Comparison of ENCODE assay signal across 17 cellular contexts in the genomic region with DNA sequence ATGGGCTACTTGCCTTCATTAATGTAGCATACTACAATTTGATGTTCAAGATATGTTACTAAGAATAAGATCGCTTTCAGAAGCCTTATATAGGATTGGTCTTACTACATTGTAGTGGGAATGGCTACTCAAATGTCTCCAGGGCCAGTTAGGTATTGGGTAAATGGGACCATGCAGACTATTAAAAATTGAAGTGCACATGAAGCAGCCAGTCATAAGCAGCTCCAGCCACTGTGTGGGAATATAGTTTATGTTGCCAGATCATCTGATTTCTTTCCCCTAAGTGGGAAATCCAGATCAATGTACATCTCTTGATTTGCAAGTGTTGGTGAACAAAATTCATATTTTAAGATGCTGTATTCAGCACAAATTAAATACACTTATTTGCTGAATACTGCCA. TPM values are rescaled to one million over a fixed set of nuclear protein-coding genes. Genes with fewer than 3 reads are reported as not detected.
DNase-seq lines count a peak whose midpoint lies in the region; TF ChIP-seq lines count a peak whose summit lies in the region.
"Had no signal": no experiment of that assay in that cellular context is flagged by ENCODE, and none has a peak within 500 bp of the region (broad histone marks: within the 10 kb centered on the region; RNA-seq: fewer than 3 reads in every experiment).

No MANE protein-coding gene starts in this region.

- no peaks in the 10 kb centered on the region for H3K9me3 ChIP-seq in CD8-positive, alpha-beta memory T cell (ENCODE audit: low read length)
- no peaks in the 10 kb centered on the region for H3K9me3 ChIP-seq in Loucy (ENCODE audit: insufficient read depth, low read depth, low read length)
- no peaks in the 10 kb centered on the region for H3K9me3 ChIP-seq in neural cell (ENCODE audit: low read length)
- H3K9me3 ChIP-seq in adrenal gland (replicated peaks in 1 of 3), result no peaks in the 10 kb centered on the region

- peaks cover 95% of the 10 kb centered on the region for H4K20me1 ChIP-seq in Loucy (ENCODE audit: insufficient read depth, low read length, poor library complexity, severe bottlenecking)
- peaks cover 7% of the 10 kb centered on the region for H4K20me1 ChIP-seq in neural cell (ENCODE audit: insufficient read depth)

- H3K4me1 Mint-ChIP-seq in CD8-positive, alpha-beta memory T cell, result peaks cover 87 to 94% (median 88%) of the 10 kb centered on the region in 3 donors
- peaks cover 62% of the 10 kb centered on the region for H3K4me1 Mint-ChIP-seq in activated CD4-positive, alpha-beta T cell treated with anti-CD3 and anti-CD28 coated beads, Interleukin-2, amount 10 ng/mL, durations not matched to agents 24 days and 14 days

- no peak for DNase-seq in CD8-positive, alpha-beta memory T cell
- no peak for DNase-seq in coronary artery (ENCODE audit: low spot score)
- DNase-seq in GM03348 (ENCODE audit: low spot score), result no peak
- DNase-seq in adrenal gland, result no peak
- DNase-seq in NCI-H82 (lab: John Stamatoyannopoulos, UW), result no peak
- DNase-seq in activated CD4-positive, alpha-beta T cell treated with anti-CD3 and anti-CD28 coated beads, Interleukin-2, amount 10 ng/mL, durations not matched to agents 24 days and 14 days, result no peak
- DNase-seq: activated naive CD4-positive, alpha-beta T cell treated with anti-CD3 and anti-CD28 coated beads for 36 hours; brain microvascular endothelial cell; DMS53; hippocampal formation; NCI-H2107; NCI-H526; T-helper 2 cell had no signal

- H3K27ac ChIP-seq in CD8-positive, alpha-beta memory T cell (ENCODE audit: low read depth, low read length), result no peak overlapping the region
- H3K27ac ChIP-seq in coronary artery (no peak overlapping the region), neural cell (ENCODE audit: low read length) (no peak overlapping the region), adrenal gland (no peak overlapping the region)
- H3K27ac ChIP-seq: brain microvascular endothelial cell, skin epidermis had no signal

- H3K36me3 Mint-ChIP-seq in CD8-positive, alpha-beta memory T cell, result peaks cover 0 to 8% (median 0%) of the 10 kb centered on the region in 3 donors
- peaks cover 24% of the 10 kb centered on the region for H3K36me3 Mint-ChIP-seq in activated CD4-positive, alpha-beta T cell treated with anti-CD3 and anti-CD28 coated beads, Interleukin-2, amount 10 ng/mL, durations not matched to agents 24 days and 14 days (ENCODE audit: low read depth)

- CTCF ChIA-PET in CD8-positive, alpha-beta memory T cell (lab: Charles Lee), result no interaction called here

- H3F3A ChIP-seq in Loucy (ENCODE audit: low read depth) (no peaks in the 10 kb centered on the region), neural cell (ENCODE audit: insufficient read depth, low read length, poor library complexity, severe bottlenecking) (peaks cover 5% of the 10 kb centered on the region)

- WGBS in adrenal gland, 4 donors, result 80 to 89% (median 87%) methylated on average over 1 of the region's 1 CpG

- no peak overlapping the region for H3K4me3 ChIP-seq in CD8-positive, alpha-beta memory T cell (ENCODE audit: low read length)
- H3K4me3 ChIP-seq in Loucy (ENCODE audit: low read length, poor library complexity, severe bottlenecking) (peak overlapping the region; percentile 88), coronary artery (peak overlapping the region; percentile 18), neural cell (ENCODE audit: low read length) (peak overlapping the region; percentile 4), adrenal gland (no peak overlapping the region)
- H3K4me3 ChIP-seq: skin epidermis had no signal

- H3K27me3 Mint-ChIP-seq in CD8-positive, alpha-beta memory T cell, result no peaks in the 10 kb centered on the region
- H3K27me3 Mint-ChIP-seq in activated CD4-positive, alpha-beta T cell treated with anti-CD3 and anti-CD28 coated beads, Interleukin-2, amount 10 ng/mL, durations not matched to agents 24 days and 14 days, result no peaks in the 10 kb centered on the region

- no peak for TF ChIP-seq POLR2A in adrenal gland (IDR thresholded peaks at IDR 0.05)

- intact Hi-C loops in adrenal gland (cut with DNase I), result loop anchor here in 1 of 2 donors (10.0 kb wide), 1 partner anchor 330 kb away; no protein-coding TSS in a partner anchor
- intact Hi-C loops in activated CD4-positive, alpha-beta T cell treated with anti-CD3 and anti-CD28 coated beads, Interleukin-2, amount 10 ng/mL, durations not matched to agents 24 days and 14 days (cut with micrococcal nuclease), result loop anchor here (5.0 kb wide), 3 partner anchors 622 to 682 kb away; a partner anchor contains a TSS

- H3K9me2 ChIP-seq in Loucy (replicated peaks; ENCODE audit: low read depth, low read length) (no peaks in the 10 kb centered on the region), neural cell (ENCODE audit: insufficient read depth, low read length) (no peaks in the 10 kb centered on the region)

- H3K9ac ChIP-seq in Loucy (ENCODE audit: low read depth, low read length, poor library complexity, severe bottlenecking) (peak overlapping the region; percentile 93), neural cell (ENCODE audit: low read length) (no peak overlapping the region)

- POLR2A ChIA-PET in CD8-positive, alpha-beta memory T cell (lab: Charles Lee), result no interaction called here

- peak overlapping the region in 1 of 8 donors; percentile 30 for H3K27ac Mint-ChIP-seq in CD8-positive, alpha-beta memory T cell
- H3K27ac Mint-ChIP-seq in activated CD4-positive, alpha-beta T cell treated with anti-CD3 and anti-CD28 coated beads, Interleukin-2, amount 10 ng/mL, durations not matched to agents 24 days and 14 days, result no peak overlapping the region
- H3K27ac Mint-ChIP-seq: activated naive CD4-positive, alpha-beta T cell treated with anti-CD3 and anti-CD28 coated beads for 36 hours; mesothelial cell of epicardium had no signal

- peak overlapping the region; percentile 70 for H3K4me2 ChIP-seq in Loucy (ENCODE audit: low read depth, low read length, poor library complexity, severe bottlenecking)
- peak overlapping the region; percentile 0 for H3K4me2 ChIP-seq in neural cell (ENCODE audit: low read length)

- no peak for TF ChIP-seq CTCF in Loucy (conservative IDR thresholded peaks at IDR 0.05; ENCODE audit: low read length)
- no peak for TF ChIP-seq CTCF in coronary artery (IDR thresholded peaks at IDR 0.05)
- TF ChIP-seq CTCF in neural cell (IDR thresholded peaks at IDR 0.05; ENCODE audit: poor library complexity, severe bottlenecking), result no peak
- no peak for TF ChIP-seq CTCF in adrenal gland (IDR thresholded peaks at IDR 0.05)

- H3K36me3 ChIP-seq in CD8-positive, alpha-beta memory T cell (ENCODE audit: insufficient read depth, low read length), result no peaks in the 10 kb centered on the region
- H3K36me3 ChIP-seq in Loucy (ENCODE audit: insufficient read depth, low read length), result no peaks in the 10 kb centered on the region
- no peaks in the 10 kb centered on the region for H3K36me3 ChIP-seq in neural cell (ENCODE audit: insufficient read depth, low read length)
- H3K36me3 ChIP-seq in adrenal gland (replicated peaks in 1 of 2), result no peaks in the 10 kb centered on the region
- H3K36me3 ChIP-seq: brain microvascular endothelial cell had no signal

- TF ChIP-seq EP300 in neural cell (conservative IDR thresholded peaks at IDR 0.05; ENCODE audit: poor library complexity, severe bottlenecking), result no peak

- no peak for TF ChIP-seq RAD21 in neural cell (conservative IDR thresholded peaks at IDR 0.05)

- peaks cover 85% of the 10 kb centered on the region for H3K4me1 ChIP-seq in CD8-positive, alpha-beta memory T cell (ENCODE audit: insufficient read depth, low read length)
- H3K4me1 ChIP-seq in Loucy (ENCODE audit: insufficient read depth, low read length, poor library complexity, severe bottlenecking) (peaks cover 75% of the 10 kb centered on the region), adrenal gland (replicated peaks in 1 of 2) (peaks cover 50 to 83% of the 10 kb centered on the region in 2 donors)

- peak overlapping the region; percentile 13 to 55 (median 24) for H3K4me3 Mint-ChIP-seq in CD8-positive, alpha-beta memory T cell
- H3K4me3 Mint-ChIP-seq in activated CD4-positive, alpha-beta T cell treated with anti-CD3 and anti-CD28 coated beads, Interleukin-2, amount 10 ng/mL, durations not matched to agents 24 days and 14 days, result no peak overlapping the region
- H3K4me3 Mint-ChIP-seq: activated naive CD4-positive, alpha-beta T cell treated with anti-CD3 and anti-CD28 coated beads for 36 hours had no signal

- H3K79me2 ChIP-seq in Loucy (ENCODE audit: insufficient read depth, low read length) (peaks cover 95% of the 10 kb centered on the region), neural cell (replicated peaks; ENCODE audit: insufficient read depth, low read length) (peaks cover 95% of the 10 kb centered on the region)

- H3K9me3 Mint-ChIP-seq in CD8-positive, alpha-beta memory T cell, result no peaks in the 10 kb centered on the region
- no peaks in the 10 kb centered on the region for H3K9me3 Mint-ChIP-seq in activated CD4-positive, alpha-beta T cell treated with anti-CD3 and anti-CD28 coated beads, Interleukin-2, amount 10 ng/mL, durations not matched to agents 24 days and 14 days
- H3K9me3 Mint-ChIP-seq: activated naive CD4-positive, alpha-beta T cell treated with anti-CD3 and anti-CD28 coated beads for 36 hours had no signal

- no peaks in the 10 kb centered on the region for H3K27me3 ChIP-seq in CD8-positive, alpha-beta memory T cell (ENCODE audit: insufficient read depth, low read length, poor library complexity, severe bottlenecking)
- H3K27me3 ChIP-seq in Loucy (ENCODE audit: insufficient read depth, low read length, poor library complexity, severe bottlenecking), result no peaks in the 10 kb centered on the region
- H3K27me3 ChIP-seq in neural cell (ENCODE audit: insufficient read depth, low read depth, low read length), result no peaks in the 10 kb centered on the region
- no peaks in the 10 kb centered on the region for H3K27me3 ChIP-seq in adrenal gland
- H3K27me3 ChIP-seq: brain microvascular endothelial cell had no signal

- H2AFZ ChIP-seq in Loucy (ENCODE audit: low read length) (no peak overlapping the region), neural cell (ENCODE audit: low read depth, low read length) (no peak overlapping the region)

TF ChIP-seq in neural cell, 6 proteins besides CTCF, POLR2A, EP300 and RAD21 (continues in another document):
- TF ChIP-seq MXI1 (conservative IDR thresholded peaks at IDR 0.05; ENCODE audit: poor library complexity, severe bottlenecking), result no peak
- TF ChIP-seq SMC3 (conservative IDR thresholded peaks at IDR 0.05; ENCODE audit: poor library complexity), result no peak
- no peak for TF ChIP-seq EZH2 (IDR thresholded peaks at IDR 0.05; ENCODE audit: borderline replicate concordance, insufficient read depth, low read length, poor library complexity, severe bottlenecking)

RNA-seq across cellular contexts. Expression of a gene that starts 5.1 kb away (rescaled TPM):
- total RNA-seq in CD8-positive, alpha-beta memory T cell, result 100 to 1,000 TPM; 156 to 166 TPM
- polyA plus RNA-seq in CD8-positive, alpha-beta memory T cell, result 54.4 TPM
- polyA plus RNA-seq in neural cell (317 and 323 TPM in 2 replicates), adrenal gland (100 to 1,000 TPM in 2 of 3 donors, 10 to 100 TPM in 1; 52.3 to 384 (median 101) TPM)
- 635 and 695 TPM in 2 replicates for polyA minus RNA-seq in neural cell
- 100 to 1,000 TPM; 313 to 868 (median 430) TPM for total RNA-seq in adrenal gland
- 142 and 147 TPM in 2 replicates for total RNA-seq in activated CD4-positive, alpha-beta T cell treated with anti-CD3 and anti-CD28 coated beads, Interleukin-2, amount 10 ng/mL, durations not matched to agents 24 days and 14 days

Comparison
In these comparisons a context has a peak if more than half of its experiments do, and no peak if none do; other contexts are left out.
1. H3K4me3 ChIP-seq: peak in Loucy (single experiment), coronary artery (single experiment) and neural cell (single experiment); none in CD8-positive, alpha-beta memory T cell (single experiment) and adrenal gland (0 of 4).